17 cellular contexts compared by ENCODE assay signal in the genomic region with DNA sequence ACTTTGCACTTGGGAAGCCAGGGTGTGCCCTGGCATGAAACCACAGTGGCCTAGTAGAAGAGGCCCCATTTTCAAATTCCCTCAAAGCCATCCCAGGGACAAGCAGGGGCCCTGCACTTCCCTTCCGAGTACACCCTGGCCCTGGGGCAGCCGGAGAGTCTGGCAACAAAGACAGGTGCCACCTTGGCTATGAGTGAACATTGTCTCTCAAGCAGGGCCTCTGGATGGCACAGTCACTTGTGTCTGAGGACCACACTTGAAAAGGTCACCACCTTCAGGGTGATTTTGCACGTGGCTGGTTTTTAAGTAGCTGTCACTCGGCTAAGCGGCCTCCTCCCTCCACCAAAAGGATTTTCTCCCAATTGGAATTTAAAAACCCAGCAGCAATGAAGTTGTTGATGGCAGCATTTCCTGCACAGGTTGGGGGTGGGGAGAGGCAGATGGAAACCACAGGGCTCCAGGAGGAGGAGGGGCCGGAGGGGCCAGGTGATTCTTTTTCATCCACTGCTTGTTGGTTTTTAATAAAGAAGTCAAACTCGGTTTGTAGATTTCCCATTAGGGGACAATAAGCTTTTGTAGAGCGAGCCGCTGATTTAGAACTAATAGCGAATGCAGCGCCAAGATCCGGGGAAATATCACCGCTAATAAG.
"Had no signal": no experiment of that assay in that cellular context is flagged by ENCODE, and none has a peak within 500 bp of the region (broad histone marks: within the 10 kb centered on the region; RNA-seq: fewer than 3 reads in every experiment).

No MANE protein-coding gene starts in this region.

- H3K9me3 ChIP-seq: adrenal gland, mucosa of descending colon had no signal

- H3K36me3 ChIP-seq: adrenal gland had no signal

- H3K4me1 ChIP-seq: adrenal gland had no signal

- DNase-seq: activated CD4-positive, alpha-beta T cell treated with anti-CD3 and anti-CD28 coated beads, Interleukin-2, amount 10 ng/mL, durations not matched to agents 7 days and 5 days; activated CD4-positive, CD25-positive, alpha-beta regulatory T cell; activated CD8-positive, alpha-beta memory T cell treated with anti-CD3 and anti-CD28 coated beads for 24 hours; activated naive CD4-positive, alpha-beta T cell treated with anti-CD3 and anti-CD28 coated beads, Interleukin-2, amount 50 U/mL, for 16 hours; adrenal gland; endodermal cell; erythroblast; hypothalamus; immature natural killer cell; mucosa of descending colon; naive thymus-derived CD8-positive, alpha-beta T cell; stimulated activated CD4-positive, alpha-beta T cell treated with anti-CD3 and anti-CD28 coated beads, Interleukin-2, amount 100 ng/mL, for 48 hours; stimulated activated naive CD4-positive, alpha-beta T cell treated with Interleukin-2 at 50 U/mL for 16 hours; T-helper 1 cell had no signal

- H3K36me3 Mint-ChIP-seq: immature natural killer cell; naive thymus-derived CD8-positive, alpha-beta T cell had no signal

- H3K27me3 Mint-ChIP-seq: central memory CD8-positive, alpha-beta T cell; naive thymus-derived CD8-positive, alpha-beta T cell had no signal

- H3K4me3 ChIP-seq: adrenal gland, mucosa of descending colon had no signal

- H3K27ac ChIP-seq: adrenal gland had no signal

- ATAC-seq: mucosa of descending colon; naive thymus-derived CD8-positive, alpha-beta T cell had no signal

- H3K27me3 ChIP-seq: adrenal gland had no signal

- H3K4me3 Mint-ChIP-seq: activated CD4-positive, alpha-beta T cell treated with anti-CD3 and anti-CD28 coated beads, Interleukin-2, amount 10 ng/mL, durations not matched to agents 7 days and 5 days; central memory CD8-positive, alpha-beta T cell; dendritic cell treated with granulocyte-macrophage colony-stimulating factor and Interleukin-4, amounts not matched to agents 40 ng/mL and 50 ng/mL, for 4 days; endodermal cell; immature natural killer cell; naive thymus-derived CD8-positive, alpha-beta T cell; type B pancreatic cell had no signal

- H3K27ac Mint-ChIP-seq: endodermal cell, immature natural killer cell, type B pancreatic cell had no signal
